ENCODE assay signal across 1 cellular context in the genomic region with DNA sequence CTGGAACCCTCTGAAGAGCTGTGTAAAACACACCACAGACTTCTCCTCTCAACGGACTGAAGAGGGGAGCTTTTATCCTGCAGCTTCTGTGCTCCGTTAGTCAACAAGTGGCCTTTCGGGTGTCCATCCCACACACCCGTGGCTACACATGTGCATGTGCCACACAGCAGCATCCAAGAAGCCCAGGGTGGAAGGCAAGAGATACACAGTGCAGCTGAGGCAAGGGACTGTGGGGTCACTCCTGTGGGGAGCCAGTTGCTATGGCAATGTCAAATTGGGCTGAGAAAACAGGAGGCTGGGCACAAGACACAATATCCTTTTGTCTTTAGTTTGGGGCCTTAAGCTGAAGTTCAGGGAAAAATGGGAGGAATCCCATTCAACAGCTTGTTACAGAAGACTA.
A peak's percentile ranks its signal among the peaks of the same experiment; 100 is the strongest.
TF ChIP-seq lines count a peak whose summit lies in the region.

No MANE protein-coding gene starts in this region.

TF ChIP-seq in K562, 482 proteins besides CTCF, POLR2A, EP300 and RAD21:
- TF ChIP-seq PHB2 (IDR thresholded peaks at IDR 0.05; ENCODE audit: low read depth): no peak
- peak; percentile 54; the same call in 1 of the 2 replicates for TF ChIP-seq RFX1 (IDR thresholded peaks at IDR 0.05)
- no peak for TF ChIP-seq ZNF263 (CRISPR knock-in tag; IDR thresholded peaks at IDR 0.05; ENCODE audit: borderline replicate concordance)
- 0 out of 2 replicates have a peak, but pooled peaks have one; percentile 6 for TF ChIP-seq SUPT5H (IDR thresholded peaks at IDR 0.05)
